In genomic region chr10:72276421-72277339, GRCh38 we compare ENCODE assay signal across 1 cellular context.
TF ChIP-seq lines count a peak whose summit lies in the region.

No MANE protein-coding gene starts in this region.

TF ChIP-seq in HepG2, 621 proteins besides CTCF, POLR2A, EP300 and RAD21 (continued from another document and continues in another):
- TF ChIP-seq REXO4 (CRISPR knock-in tag; IDR thresholded peaks at IDR 0.05; ENCODE audit: borderline replicate concordance) (no peak), NRL (CRISPR knock-in tag; IDR thresholded peaks at IDR 0.05; ENCODE audit: borderline replicate concordance) (no peak), GPN1 (CRISPR knock-in tag; IDR thresholded peaks at IDR 0.05; ENCODE audit: borderline replicate concordance) (no peak), ZNF367 (CRISPR knock-in tag; IDR thresholded peaks at IDR 0.05; ENCODE audit: borderline replicate concordance) (no peak), RARA (CRISPR knock-in tag; IDR thresholded peaks at IDR 0.05) (peak; percentile 82), TBL1XR1 (IDR thresholded peaks at IDR 0.05; ENCODE audit: borderline replicate concordance, low read length, partially characterized antibody) (no peak), ZKSCAN8 (CRISPR knock-in tag; IDR thresholded peaks at IDR 0.05; ENCODE audit: borderline replicate concordance) (peak; percentile 81), ZNF761 (CRISPR knock-in tag; conservative IDR thresholded peaks at IDR 0.05) (0 out of 2 replicates have a peak, but pooled peaks have one; percentile 59), ZNF180 (CRISPR knock-in tag; IDR thresholded peaks at IDR 0.05; ENCODE audit: borderline replicate concordance, low read depth) (no peak), SMAD3 (CRISPR knock-in tag; IDR thresholded peaks at IDR 0.05) (no peak), ZNF773 (CRISPR knock-in tag; IDR thresholded peaks at IDR 0.05; ENCODE audit: borderline replicate concordance) (no peak), ARID5B (CRISPR knock-in tag; IDR thresholded peaks at IDR 0.05) (peak; percentile 71), CAMTA2 (CRISPR knock-in tag; IDR thresholded peaks at IDR 0.05; ENCODE audit: borderline replicate concordance) (no peak), ZNF280B (CRISPR knock-in tag; IDR thresholded peaks at IDR 0.05; ENCODE audit: borderline replicate concordance) (no peak), PPARG (CRISPR knock-in tag; conservative IDR thresholded peaks at IDR 0.05) (0 out of 2 replicates have a peak, but pooled peaks have one; percentile 54), GLMP (CRISPR knock-in tag; IDR thresholded peaks at IDR 0.05; ENCODE audit: borderline replicate concordance) (no peak), POGZ (CRISPR knock-in tag; IDR thresholded peaks at IDR 0.05) (no peak), ZNF17 (CRISPR knock-in tag; IDR thresholded peaks at IDR 0.05) (no peak), NBN (conservative IDR thresholded peaks at IDR 0.05) (no peak), IKZF5 (CRISPR knock-in tag; IDR thresholded peaks at IDR 0.05) (peak; percentile 70), KLF9 (CRISPR knock-in tag; IDR thresholded peaks at IDR 0.05; ENCODE audit: low read depth) (0 out of 2 replicates have a peak, but pooled peaks have one; percentile 18), ZFP37 (CRISPR knock-in tag; IDR thresholded peaks at IDR 0.05; ENCODE audit: borderline replicate concordance) (peak; percentile 34; the same call in 1 of the 2 replicates), SNAPC4 (CRISPR knock-in tag; IDR thresholded peaks at IDR 0.05) (no peak), ZNF503 (CRISPR knock-in tag; IDR thresholded peaks at IDR 0.05) (peak; percentile 78), ZNF501 (CRISPR knock-in tag; IDR thresholded peaks at IDR 0.05) (no peak), TERF1 (CRISPR knock-in tag; IDR thresholded peaks at IDR 0.05) (no peak), ZNF780A (CRISPR knock-in tag; IDR thresholded peaks at IDR 0.05) (peak; percentile 43; the same call in 1 of the 2 replicates), ZNF343 (CRISPR knock-in tag; IDR thresholded peaks at IDR 0.05) (no peak), ZZZ3 (CRISPR knock-in tag; IDR thresholded peaks at IDR 0.05; ENCODE audit: borderline replicate concordance) (no peak), ZFP36 (IDR thresholded peaks at IDR 0.05; ENCODE audit: borderline replicate concordance, low read depth, low read length, partially characterized antibody) (no peak), KDM5A (IDR thresholded peaks at IDR 0.05; ENCODE audit: borderline replicate concordance, low read length) (no peak), PHF20 (CRISPR knock-in tag; IDR thresholded peaks at IDR 0.05) (no peak), HMG20A (CRISPR knock-in tag; IDR thresholded peaks at IDR 0.05; ENCODE audit: borderline replicate concordance) (peak; percentile 53), HOMEZ (CRISPR knock-in tag; IDR thresholded peaks at IDR 0.05; ENCODE audit: low read depth) (peak; percentile 44; the same call in 1 of the 2 replicates), NFYC (CRISPR knock-in tag; IDR thresholded peaks at IDR 0.05) (no peak), SMAD9 (CRISPR knock-in tag; IDR thresholded peaks at IDR 0.05) (no peak), FOXJ3 (CRISPR knock-in tag; IDR thresholded peaks at IDR 0.05; ENCODE audit: borderline replicate concordance) (peak; percentile 74; the same call in 1 of the 2 replicates), ZNF432 (CRISPR knock-in tag; IDR thresholded peaks at IDR 0.05; ENCODE audit: borderline replicate concordance) (no peak), ZBTB8A (CRISPR knock-in tag; IDR thresholded peaks at IDR 0.05; ENCODE audit: borderline replicate concordance, low read depth) (no peak), ARNT (IDR thresholded peaks at IDR 0.05) (no peak), XRCC5 (optimal IDR thresholded peaks at IDR 0.05; ENCODE audit: low read length) (no peak), ZNF747 (CRISPR knock-in tag; IDR thresholded peaks at IDR 0.05; ENCODE audit: borderline replicate concordance) (no peak), ZNF362 (CRISPR knock-in tag; IDR thresholded peaks at IDR 0.05; ENCODE audit: borderline replicate concordance) (0 out of 2 replicates have a peak, but pooled peaks have one; percentile 34), NR2F6 (IDR thresholded peaks at IDR 0.05) (peak; percentile 48), NR2F6 (CRISPR knock-in tag; IDR thresholded peaks at IDR 0.05) (peak; percentile 73), ZBTB3 (CRISPR knock-in tag; IDR thresholded peaks at IDR 0.05; ENCODE audit: borderline replicate concordance, low read depth) (0 out of 2 replicates have a peak, but pooled peaks have one; percentile 32), EHMT2 (IDR thresholded peaks at IDR 0.05; ENCODE audit: borderline replicate concordance, low read depth, low read length) (no peak), ARHGAP35 (CRISPR knock-in tag; IDR thresholded peaks at IDR 0.05; ENCODE audit: borderline replicate concordance) (no peak)
